22 cellular contexts compared by ENCODE assay signal in genomic region chr12:93186621-93187020, GRCh38.
"Had no signal": no experiment of that assay in that cellular context is flagged by ENCODE, and none has a peak within 500 bp of the region (broad histone marks: within the 10 kb centered on the region; RNA-seq: fewer than 3 reads in every experiment).

No MANE protein-coding gene starts in this region.

- H3K4me3 Mint-ChIP-seq: natural killer cell; nephron; neural progenitor cell; stimulated activated effector memory CD8-positive, alpha-beta T cell treated with anti-CD3 and anti-CD28 coated beads, Interleukin-12 subunit alpha, Interleukin-12 subunit beta, amount 100 ng/mL, for 72 hours; stimulated activated naive CD8-positive, alpha-beta T cell treated with anti-CD3 and anti-CD28 coated beads, Interleukin-15, amount 100 ng/mL, for 72 hours had no signal

- H3K36me3 Mint-ChIP-seq: natural killer cell; neural progenitor cell; stimulated activated effector memory CD8-positive, alpha-beta T cell treated with anti-CD3 and anti-CD28 coated beads, Interleukin-12 subunit alpha, Interleukin-12 subunit beta, amount 100 ng/mL, for 72 hours had no signal

- H3K27me3 Mint-ChIP-seq: progenitor cell of endocrine pancreas; stimulated activated naive CD8-positive, alpha-beta T cell treated with anti-CD3 and anti-CD28 coated beads, Interleukin-15, amount 100 ng/mL, for 72 hours had no signal

- ATAC-seq: natural killer cell; psoas muscle; right cardiac atrium; right lobe of liver; stimulated activated effector memory CD8-positive, alpha-beta T cell treated with anti-CD3 and anti-CD28 coated beads, Interleukin-12 subunit alpha, Interleukin-12 subunit beta, amount 100 ng/mL, for 72 hours; stimulated activated naive CD8-positive, alpha-beta T cell treated with anti-CD3 and anti-CD28 coated beads, Interleukin-15, amount 100 ng/mL, for 72 hours had no signal

- H3K9me3 Mint-ChIP-seq: natural killer cell; nephron; neural progenitor cell; stimulated activated effector memory CD8-positive, alpha-beta T cell treated with anti-CD3 and anti-CD28 coated beads, Interleukin-12 subunit alpha, Interleukin-12 subunit beta, amount 100 ng/mL, for 72 hours had no signal

- DNase-seq: natural killer cell; occipital lobe; ovary; posterior cingulate gyrus; psoas muscle; right lobe of liver; sigmoid colon; small intestine; stimulated activated CD4-positive, alpha-beta T cell treated with anti-CD3 and anti-CD28 coated beads, Interleukin-2, amount 100 ng/mL, for 24 hours; stimulated activated CD4-positive, alpha-beta T cell treated with anti-CD3 and anti-CD28 coated beads, Interleukin-2, amount 100 ng/mL, for 48 hours; stimulated activated CD4-positive, alpha-beta T cell treated with anti-CD3 and anti-CD28 coated beads, Interleukin-4, amount 100 ng/mL, for 24 hours; stimulated activated naive CD4-positive, alpha-beta T cell; stimulated activated naive CD8-positive, alpha-beta T cell treated with anti-CD3 and anti-CD28 coated beads, Interleukin-15, amount 100 ng/mL, for 72 hours; stimulated activated naive CD8-positive, alpha-beta T cell treated with anti-CD3 and anti-CD28 coated beads, Interleukin-15, Interleukin-2, amounts not matched to agents 100 U/mL and 50 U/mL, for 24 hours; substantia nigra; testis; upper lobe of left lung had no signal

- H3K27ac Mint-ChIP-seq: natural killer cell; nephron; neural progenitor cell; progenitor cell of endocrine pancreas; stimulated activated effector memory CD8-positive, alpha-beta T cell treated with anti-CD3 and anti-CD28 coated beads, Interleukin-12 subunit alpha, Interleukin-12 subunit beta, amount 100 ng/mL, for 72 hours; stimulated activated naive CD8-positive, alpha-beta T cell treated with anti-CD3 and anti-CD28 coated beads, Interleukin-15, amount 100 ng/mL, for 72 hours had no signal
